Comparison of ENCODE assay signal across 10 cellular contexts in genomic region chr5:139577689-139578347, GRCh38. TPM values are rescaled to one million over a fixed set of nuclear protein-coding genes. Genes with fewer than 3 reads are reported as not detected.
A peak's percentile ranks its signal among the peaks of the same experiment; 100 is the strongest.
DNase-seq lines count a peak whose midpoint lies in the region; ATAC-seq and TF ChIP-seq lines count a peak whose summit lies in the region.
"Had no signal": no experiment of that assay in that cellular context is flagged by ENCODE, and none has a peak within 500 bp of the region (broad histone marks: within the 10 kb centered on the region; RNA-seq: fewer than 3 reads in every experiment).

No MANE protein-coding gene starts in this region.

- H3K4me3 Mint-ChIP-seq in activated naive CD8-positive, alpha-beta T cell treated with anti-CD3 and anti-CD28 coated beads for 36 hours, result peak overlapping the region; percentile 42
- H3K4me3 Mint-ChIP-seq in nephron progenitor cell, result no peak overlapping the region

- H3K36me3 ChIP-seq in suprapubic skin, result no peaks in the 10 kb centered on the region
- no peaks in the 10 kb centered on the region for H3K36me3 ChIP-seq in mucosa of descending colon (ENCODE audit: low read depth)

- ATAC-seq in GM21423 (IDR thresholded peaks at IDR 0.05; ENCODE audit: unreplicated experiment) (no peak), mucosa of descending colon (no peak)
- ATAC-seq: left colon had no signal

- TF ChIP-seq CTCF in nephron progenitor cell (IDR thresholded peaks at IDR 0.05) (no peak), suprapubic skin (IDR thresholded peaks at IDR 0.05) (no peak), mucosa of descending colon (IDR thresholded peaks at IDR 0.05) (no peak)

- H3K36me3 Mint-ChIP-seq in activated naive CD8-positive, alpha-beta T cell treated with anti-CD3 and anti-CD28 coated beads for 36 hours, result peaks cover 38% of the 10 kb centered on the region
- H3K36me3 Mint-ChIP-seq in nephron progenitor cell (ENCODE audit: low read depth), result peaks cover 38% of the 10 kb centered on the region

- H3K9me3 ChIP-seq in suprapubic skin, result no peaks in the 10 kb centered on the region
- H3K9me3 ChIP-seq in mucosa of descending colon, result no peaks in the 10 kb centered on the region

- peaks cover 57% of the 10 kb centered on the region for H3K4me1 Mint-ChIP-seq in activated naive CD8-positive, alpha-beta T cell treated with anti-CD3 and anti-CD28 coated beads for 36 hours
- H3K4me1 Mint-ChIP-seq in nephron progenitor cell, result peaks cover 5% of the 10 kb centered on the region

- H3K27ac Mint-ChIP-seq in activated naive CD8-positive, alpha-beta T cell treated with anti-CD3 and anti-CD28 coated beads for 36 hours, result peak overlapping the region; percentile 87
- H3K27ac Mint-ChIP-seq in nephron progenitor cell, result peak overlapping the region; percentile 18

- H3K4me1 ChIP-seq in suprapubic skin (peaks cover 25% of the 10 kb centered on the region), mucosa of descending colon (ENCODE audit: low read depth) (peaks cover 26% of the 10 kb centered on the region)

- no peaks in the 10 kb centered on the region for H3K27me3 ChIP-seq in suprapubic skin

- TF ChIP-seq POLR2A in suprapubic skin (IDR thresholded peaks at IDR 0.05), result no peak

- intact Hi-C loops in mucosa of descending colon (cut with DNase I, micrococcal nuclease), result no loop called here

- no peak overlapping the region for H3K27ac ChIP-seq in suprapubic skin

- no peaks in the 10 kb centered on the region for H3K27me3 Mint-ChIP-seq in activated naive CD8-positive, alpha-beta T cell treated with anti-CD3 and anti-CD28 coated beads for 36 hours
- peaks cover 2% of the 10 kb centered on the region for H3K27me3 Mint-ChIP-seq in nephron progenitor cell (ENCODE audit: low read depth, poor library complexity)

- H3K4me3 ChIP-seq in suprapubic skin (no peak overlapping the region), mucosa of descending colon (no peak overlapping the region)

- WGBS in suprapubic skin, result 83% methylated on average over 5 of the region's 5 CpGs

- DNase-seq in NCI-H2171 treated with DMSO at 0.1 percent for 48 hours (lab: John Stamatoyannopoulos, UW), result peak; percentile 14
- DNase-seq in NCI-H2171 (lab: John Stamatoyannopoulos, UW), result no peak
- peak; percentile 26 for DNase-seq in LHCN-M2 (ENCODE audit: low read depth)
- DNase-seq in activated naive CD8-positive, alpha-beta T cell treated with anti-CD3 and anti-CD28 coated beads for 36 hours, result no peak
- no peak for DNase-seq in nephron progenitor cell
- no peak for DNase-seq in suprapubic skin (ENCODE audit: low spot score in 2 of 2)
- DNase-seq in mucosa of descending colon, result no peak
- DNase-seq: left colon, NCI-H524 treated with DMSO at 0.1 percent for 48 hours had no signal

- no peaks in the 10 kb centered on the region for H3K9me3 Mint-ChIP-seq in activated naive CD8-positive, alpha-beta T cell treated with anti-CD3 and anti-CD28 coated beads for 36 hours
- peaks cover 4% of the 10 kb centered on the region for H3K9me3 Mint-ChIP-seq in nephron progenitor cell

- TF ChIP-seq EP300 in suprapubic skin (IDR thresholded peaks at IDR 0.05), result no peak

RNA-seq across cellular contexts. Expression of gene UBE2D2, which starts 16.7 kb away (rescaled TPM):
- 80.0 and 88.2 TPM in 2 replicates for total RNA-seq in LHCN-M2 (2014; rRNA removed)
- polyA plus RNA-seq in LHCN-M2 (2012), result 148 TPM
- total RNA-seq in activated naive CD8-positive, alpha-beta T cell treated with anti-CD3 and anti-CD28 coated beads for 36 hours, result 100 to 1,000 TPM; 286 to 297 TPM
- 10 to 100 TPM; 56.6 to 70.2 (median 58.0) TPM for total RNA-seq in suprapubic skin
- 100 to 1,000 TPM; 139 to 145 (median 140) TPM for total RNA-seq in mucosa of descending colon

Comparison
In these comparisons a context has a peak if more than half of its experiments do, and no peak if none do; other contexts are left out.
1. DNase-seq: peak in NCI-H2171 treated with DMSO at 0.1 percent for 48 hours (single experiment) and LHCN-M2 (single experiment); none in NCI-H2171 (single experiment), activated naive CD8-positive, alpha-beta T cell treated with anti-CD3 and anti-CD28 coated beads for 36 hours (single experiment), nephron progenitor cell (single experiment), suprapubic skin (0 of 2) and mucosa of descending colon (0 of 3).